Comparison of ENCODE assay signal across 14 cellular contexts in the genomic region with DNA sequence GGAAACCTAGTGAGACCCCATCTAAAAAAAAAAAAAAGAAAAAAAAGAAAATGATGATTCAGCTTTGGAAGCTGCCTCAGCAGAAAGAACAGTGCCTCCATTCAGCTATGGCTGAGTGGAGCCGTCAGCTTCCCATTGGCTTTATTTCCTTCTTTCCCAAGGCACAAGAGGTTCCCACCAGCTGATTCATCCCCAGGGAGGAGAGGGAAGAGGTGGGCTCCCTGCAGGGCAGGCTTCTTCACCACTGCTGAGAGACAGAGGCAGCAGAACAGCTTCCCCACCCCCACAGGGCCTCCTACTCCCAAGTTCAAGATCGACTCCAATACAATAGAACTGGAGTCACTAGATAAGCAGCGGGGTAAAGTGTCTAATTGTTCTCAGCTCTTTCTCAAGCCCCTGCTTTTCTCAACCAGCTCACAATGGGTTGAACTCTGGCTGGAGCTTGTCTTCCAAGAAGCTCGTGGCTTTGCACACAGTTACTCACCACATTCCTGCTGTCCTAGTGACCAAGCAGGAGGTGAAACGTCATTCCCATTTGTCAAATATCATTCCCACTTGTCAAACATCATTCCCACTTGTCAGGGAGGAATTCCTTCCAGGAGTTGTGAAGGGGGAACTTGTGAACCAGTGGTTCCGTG. TPM values are rescaled to one million over a fixed set of nuclear protein-coding genes. Genes with fewer than 3 reads are reported as not detected.
A peak's percentile ranks its signal among the peaks of the same experiment; 100 is the strongest.
DNase-seq lines count a peak whose midpoint lies in the region; ATAC-seq and TF ChIP-seq lines count a peak whose summit lies in the region.
"Had no signal": no experiment of that assay in that cellular context is flagged by ENCODE, and none has a peak within 500 bp of the region (broad histone marks: within the 10 kb centered on the region; RNA-seq: fewer than 3 reads in every experiment).

No MANE protein-coding gene starts in this region.

- H3K9me3 Mint-ChIP-seq in brain: peaks cover 0 to 3% (median 0%) of the 10 kb centered on the region in 5 experiments
- H3K9me3 Mint-ChIP-seq: activated naive CD4-positive, alpha-beta T cell treated with anti-CD3 and anti-CD28 coated beads for 36 hours had no signal

- H3K9ac ChIP-seq in HUES48 (ENCODE audit: low read depth, low read length): no peak overlapping the region
- no peak overlapping the region for H3K9ac ChIP-seq in MM.1S (ENCODE audit: low read length)

- no peaks in the 10 kb centered on the region for H4K20me1 ChIP-seq in MM.1S (ENCODE audit: insufficient read depth, low read length)

- H3F3A ChIP-seq in MM.1S (ENCODE audit: insufficient read depth, low read length): no peaks in the 10 kb centered on the region

- H3K4me3 ChIP-seq in HUES48 (ENCODE audit: low read depth, low read length) (no peak overlapping the region), kidney epithelial cell (ENCODE audit: low read depth, low read length) (no peak overlapping the region), MM.1S (ENCODE audit: low read length) (no peak overlapping the region)

- H3K9me3 ChIP-seq in HUES48 (ENCODE audit: control insufficient read depth, insufficient read depth, low read length) (no peaks in the 10 kb centered on the region), MM.1S (replicated peaks; ENCODE audit: insufficient read depth, low read length) (no peaks in the 10 kb centered on the region)

- H3K4me2 ChIP-seq in MM.1S (ENCODE audit: low read depth, low read length): no peak overlapping the region

- peak overlapping the region; percentile 6 for H3K27ac ChIP-seq in HUES48 (ENCODE audit: low read depth, low read length)
- H3K27ac ChIP-seq in MM.1S (ENCODE audit: low read length): no peak overlapping the region

- H3K27me3 Mint-ChIP-seq in brain: no peaks in the 10 kb centered on the region

- TF ChIP-seq CTCF in brain (conservative IDR thresholded peaks at IDR 0.05) (no peak), kidney epithelial cell (IDR thresholded peaks at IDR 0.05; ENCODE audit: insufficient read depth, low read length, poor library complexity, severe bottlenecking) (no peak), MM.1S (IDR thresholded peaks at IDR 0.05; ENCODE audit: low read length) (no peak)

- H3K9me2 ChIP-seq in MM.1S (replicated peaks; ENCODE audit: insufficient read depth, low read length): no peaks in the 10 kb centered on the region

- no peak for ATAC-seq in GM18498 (IDR thresholded peaks at IDR 0.05; ENCODE audit: unreplicated experiment)
- ATAC-seq in GM19324 (IDR thresholded peaks at IDR 0.05; ENCODE audit: low FRiP score, unreplicated experiment): no peak

- H2AFZ ChIP-seq in MM.1S (ENCODE audit: low read length): no peak overlapping the region

- H3K79me2 ChIP-seq in MM.1S (ENCODE audit: low read length): no peaks in the 10 kb centered on the region

- no peaks in the 10 kb centered on the region for H3K36me3 Mint-ChIP-seq in brain

- peaks cover 7% of the 10 kb centered on the region for H3K4me1 Mint-ChIP-seq in brain
- H3K4me1 Mint-ChIP-seq: B cell had no signal

- peak overlapping the region in 3 of 5 experiments; percentile 46 to 88 (median 46) for H3K27ac Mint-ChIP-seq in brain
- H3K27ac Mint-ChIP-seq: activated naive CD4-positive, alpha-beta T cell treated with anti-CD3 and anti-CD28 coated beads for 36 hours; B cell had no signal

- H3K27me3 ChIP-seq in HUES48 (ENCODE audit: control insufficient read depth, insufficient read depth, low read length) (no peaks in the 10 kb centered on the region), kidney epithelial cell (ENCODE audit: control insufficient read depth, insufficient read depth, low read length) (no peaks in the 10 kb centered on the region), MM.1S (replicated peaks; ENCODE audit: insufficient read depth, low read length) (no peaks in the 10 kb centered on the region)

- no peak overlapping the region for H3K4me3 Mint-ChIP-seq in brain
- H3K4me3 Mint-ChIP-seq: activated naive CD4-positive, alpha-beta T cell treated with anti-CD3 and anti-CD28 coated beads for 36 hours; B cell had no signal

- H3K36me3 ChIP-seq in HUES48 (ENCODE audit: control insufficient read depth, insufficient read depth, low read length): no peaks in the 10 kb centered on the region
- H3K36me3 ChIP-seq in kidney epithelial cell (ENCODE audit: control insufficient read depth, insufficient read depth, low read length): no peaks in the 10 kb centered on the region
- H3K36me3 ChIP-seq in MM.1S (replicated peaks; ENCODE audit: insufficient read depth, low read length): no peaks in the 10 kb centered on the region

- DNase-seq in AG08395 (ENCODE audit: low spot score) (peak; percentile 37), kidney epithelial cell (ENCODE audit: low read depth) (peak; percentile 67), MM.1S (no peak), mesenteric fat pad (ENCODE audit: low spot score) (no peak)
- DNase-seq: activated CD8-positive, alpha-beta memory T cell treated with anti-CD3 and anti-CD28 coated beads for 24 hours; activated naive CD4-positive, alpha-beta T cell treated with anti-CD3 and anti-CD28 coated beads for 36 hours; NCI-H1436; small intestine; T-helper 9 cell had no signal

- H3K4me1 ChIP-seq in HUES48 (ENCODE audit: control insufficient read depth, insufficient read depth, low read length) (peaks cover 17% of the 10 kb centered on the region; the same call in 1 of the 2 replicates), MM.1S (ENCODE audit: low read length) (no peaks in the 10 kb centered on the region)

RNA-seq across cellular contexts. Expression of gene FHDC1, which starts 47.8 kb away (rescaled TPM):
- polyA plus RNA-seq in brain (ENCODE audit: insufficient read depth, low read depth, low replicate concordance): 1.6 TPM
- total RNA-seq in kidney epithelial cell: 3.1 and 3.7 TPM in 2 replicates
- total RNA-seq in mesenteric fat pad: 1.2 TPM

Comparison
In these comparisons a context has a peak if more than half of its experiments do, and no peak if none do; other contexts are left out.
1. DNase-seq: peak in AG08395 (single experiment) and kidney epithelial cell (single experiment); none in MM.1S (single experiment) and mesenteric fat pad (single experiment).